ENCODE assay signal across 21 cellular contexts in the genomic region with DNA sequence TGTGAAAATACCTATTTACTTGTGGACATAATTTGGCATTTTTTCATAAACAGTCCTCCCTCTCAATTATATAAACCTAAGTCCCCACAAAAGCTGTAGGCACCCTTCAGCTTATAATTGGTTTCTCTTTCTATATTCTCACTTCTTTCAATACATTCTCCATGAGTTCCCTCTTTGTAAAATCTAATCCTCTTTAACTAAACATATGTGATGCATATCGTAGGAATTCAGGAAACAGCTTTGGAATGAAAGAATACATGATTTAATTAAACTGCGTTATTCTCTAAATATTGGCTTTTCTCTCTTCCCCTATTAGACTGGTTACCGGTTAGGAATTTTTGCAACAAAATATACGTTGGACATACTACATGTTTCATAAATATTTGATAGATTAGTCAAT.
DNase-seq lines count a peak whose midpoint lies in the region; ATAC-seq and TF ChIP-seq lines count a peak whose summit lies in the region.
"Had no signal": no experiment of that assay in that cellular context is flagged by ENCODE, and none has a peak within 500 bp of the region (broad histone marks: within the 10 kb centered on the region; RNA-seq: fewer than 3 reads in every experiment).

No MANE protein-coding gene starts in this region.

- BruUV-seq in A673 (replicated peaks; lab: Mats Ljungman, UMichigan) (no TSS peak), IMR-90 (replicated peaks; lab: Mats Ljungman, UMichigan) (no TSS peak)

- H4K5ac ChIP-seq in IMR-90 (ENCODE audit: low read depth, low read length), result no peak overlapping the region

- in situ Hi-C loops in IMR-90 (cut with MboI; ENCODE audit: low sequenced_read_pairs), result no loop called here
- in situ Hi-C loops in brain microvascular endothelial cell (cut with HindIII; ENCODE audit: low pct_ligation_motif_present, low sequenced_read_pairs), result no loop called here

- H2AK5ac ChIP-seq in IMR-90 (ENCODE audit: low read depth, low read length), result no peak overlapping the region

- ATAC-seq in IMR-90 (ENCODE audit: low read depth) (peak; percentile 65), GM19035 (IDR thresholded peaks at IDR 0.05; ENCODE audit: unreplicated experiment) (no peak)
- ATAC-seq: GM12878, GM23338 had no signal

- H3K36me3 ChIP-seq in A673 (ENCODE audit: insufficient read depth, low read length, poor library complexity, severe bottlenecking), result peaks cover 5% of the 10 kb centered on the region
- H3K36me3 ChIP-seq in IMR-90 (ENCODE audit: control insufficient read depth, insufficient read depth, low read length), result no peaks in the 10 kb centered on the region
- H3K36me3 ChIP-seq in brain microvascular endothelial cell (replicated peaks), result no peaks in the 10 kb centered on the region
- no peaks in the 10 kb centered on the region for H3K36me3 ChIP-seq in right atrium auricular region
- H3K36me3 ChIP-seq: BE2C; BLaER1 treated with 17β-estradiol and CSF1 and Interleukin-3, amounts not matched to agents 10 nM and 100 nM had no signal

- CTCF ChIA-PET in A673 (lab: Charles Lee), result no interaction called here
- CTCF ChIA-PET in IMR-90 (lab: Yijun Ruan, JAX), result no interaction called here

- H2BK5ac ChIP-seq in IMR-90 (ENCODE audit: low read depth, low read length, poor library complexity, severe bottlenecking), result peak overlapping the region; percentile 46

- H2AK9ac ChIP-seq in IMR-90 (replicated peaks; ENCODE audit: low read depth, low read length, poor library complexity), result no peak overlapping the region

- TF ChIP-seq RAD21 in IMR-90 (IDR thresholded peaks at IDR 0.05; ENCODE audit: low read length), result no peak

- peaks cover 21% of the 10 kb centered on the region for H3K4me1 ChIP-seq in A673 (ENCODE audit: insufficient read depth, low read length, poor library complexity, severe bottlenecking)
- peaks cover 1% of the 10 kb centered on the region; the same call in 1 of the 2 replicates for H3K4me1 ChIP-seq in IMR-90 (ENCODE audit: control insufficient read depth, insufficient read depth, low read length)
- no peaks in the 10 kb centered on the region for H3K4me1 ChIP-seq in right atrium auricular region
- H3K4me1 ChIP-seq: BE2C; BLaER1 treated with 17β-estradiol and CSF1 and Interleukin-3, amounts not matched to agents 10 nM and 100 nM had no signal

- no peaks in the 10 kb centered on the region for H3K27me3 ChIP-seq in A673 (replicated peaks; ENCODE audit: insufficient read depth, low read depth, low read length, poor library complexity)
- no peaks in the 10 kb centered on the region for H3K27me3 ChIP-seq in IMR-90 (ENCODE audit: control insufficient read depth, insufficient read depth, low read length)
- no peaks in the 10 kb centered on the region for H3K27me3 ChIP-seq in brain microvascular endothelial cell (replicated peaks)
- H3K27me3 ChIP-seq in right atrium auricular region, result no peaks in the 10 kb centered on the region
- H3K27me3 ChIP-seq: BE2C; BLaER1 treated with 17β-estradiol and CSF1 and Interleukin-3, amounts not matched to agents 10 nM and 100 nM had no signal

- H3K18ac ChIP-seq in IMR-90 (ENCODE audit: low read depth, low read length), result no peak overlapping the region

- H4K20me1 ChIP-seq in IMR-90 (ENCODE audit: insufficient read depth, low read length), result no peaks in the 10 kb centered on the region
- H4K20me1 ChIP-seq: BLaER1 treated with 17β-estradiol and CSF1 and Interleukin-3, amounts not matched to agents 10 nM and 100 nM had no signal

- H2BK20ac ChIP-seq in IMR-90 (ENCODE audit: low read depth, low read length), result no peak overlapping the region

- H3K56ac ChIP-seq in IMR-90 (ENCODE audit: extremely low read depth, insufficient read depth, low read length), result no peak overlapping the region

- dilution Hi-C loops in IMR-90 (cut with HindIII; ENCODE audit: low sequenced_read_pairs, unreplicated experiment), result no loop called here

- no peak overlapping the region for H3K4me3 ChIP-seq in A673 (ENCODE audit: low read depth, low read length, poor library complexity, severe bottlenecking)
- H3K4me3 ChIP-seq in IMR-90 (ENCODE audit: insufficient read depth, low read depth, low read length), result no peak overlapping the region
- no peak overlapping the region for H3K4me3 ChIP-seq in brain microvascular endothelial cell (ENCODE audit: low read depth, low read length)
- H3K4me3 ChIP-seq in right atrium auricular region, result no peak overlapping the region
- H3K4me3 ChIP-seq: BLaER1 treated with 17β-estradiol and CSF1 and Interleukin-3, amounts not matched to agents 10 nM and 100 nM; GM12878; GM23338 had no signal

- TF ChIP-seq CTCF in A673 (conservative IDR thresholded peaks at IDR 0.05; ENCODE audit: low read depth, low read length), result no peak
- no peak for TF ChIP-seq CTCF in IMR-90 (conservative IDR thresholded peaks at IDR 0.05; ENCODE audit: low read depth, low read length)
- no peak for TF ChIP-seq CTCF in brain microvascular endothelial cell (IDR thresholded peaks at IDR 0.05; ENCODE audit: low read depth, low read length, missing control alignments)
- TF ChIP-seq CTCF in right atrium auricular region (IDR thresholded peaks at IDR 0.05), result no peak

- no peak overlapping the region for H2BK120ac ChIP-seq in IMR-90 (ENCODE audit: low read depth, low read length)

- H3K79me1 ChIP-seq in IMR-90 (ENCODE audit: low read depth in 1 of 2, low read length in 2 of 2), result no peaks in the 10 kb centered on the region

- H3K14ac ChIP-seq in IMR-90 (replicated peaks; ENCODE audit: low read depth, low read length), result no peak overlapping the region

- POLR2A ChIA-PET in A673 (lab: Charles Lee; ENCODE audit: low non-redundant PET) (no interaction called here), IMR-90 (lab: Charles Lee; ENCODE audit: unreplicated experiment) (no interaction called here)

- peak overlapping the region; percentile 75 for H3K4me2 ChIP-seq in IMR-90 (ENCODE audit: low read depth, low read length)
- H3K4me2 ChIP-seq: BLaER1 treated with 17β-estradiol and CSF1 and Interleukin-3, amounts not matched to agents 10 nM and 100 nM; GM23338 had no signal

- H3K27ac ChIP-seq in A673 (ENCODE audit: low read depth, low read length, poor library complexity, severe bottlenecking), result no peak overlapping the region
- no peak overlapping the region for H3K27ac ChIP-seq in IMR-90 (ENCODE audit: insufficient read depth, low read length)
- H3K27ac ChIP-seq in brain microvascular endothelial cell, result no peak overlapping the region
- H3K27ac ChIP-seq in right atrium auricular region, result no peak overlapping the region
- H3K27ac ChIP-seq: 22Rv1; BLaER1 treated with 17β-estradiol and CSF1 and Interleukin-3, amounts not matched to agents 10 nM and 100 nM had no signal

- no peak overlapping the region for H3K9ac ChIP-seq in IMR-90 (ENCODE audit: low read depth, low read length)
- H3K9ac ChIP-seq: BLaER1 treated with 17β-estradiol and CSF1 and Interleukin-3, amounts not matched to agents 10 nM and 100 nM had no signal

- no CpG with 5 or more reads among the region's 4 CpGs for WGBS in IMR-90 (ENCODE audit: extremely low coverage in 2 of 2, insufficient read length in 1 of 2), 2 experiments

- peaks cover 23% of the 10 kb centered on the region for H3K9me3 ChIP-seq in A673 (ENCODE audit: low read depth, low read length, poor library complexity, severe bottlenecking)
- H3K9me3 ChIP-seq in IMR-90 (ENCODE audit: control insufficient read depth, insufficient read depth, low read length), result no peaks in the 10 kb centered on the region
- peaks cover 0 to 13% of the 10 kb centered on the region in 2 donors for H3K9me3 ChIP-seq in right atrium auricular region
- H3K9me3 ChIP-seq: BE2C had no signal

- H4K8ac ChIP-seq in IMR-90 (ENCODE audit: low read depth in 2 of 2, low read length in 2 of 2), result no peak overlapping the region

- no peak overlapping the region for H2AFZ ChIP-seq in IMR-90 (replicated peaks; ENCODE audit: low read length, poor library complexity)
- H2AFZ ChIP-seq: GM23338 had no signal

- intact Hi-C loops in A673 (cut with micrococcal nuclease; ENCODE audit: unreplicated experiment), result loop anchor here (5.0 to 10.0 kb wide), 5 partner anchors 140 to 588 kb away; no protein-coding TSS in a partner anchor
- intact Hi-C loops in IMR-90 (cut with micrococcal nuclease), result loop anchor here (2.0 to 10.0 kb wide), 3 partner anchors 78 to 348 kb away; no protein-coding TSS in a partner anchor

- no peak overlapping the region for H4K91ac ChIP-seq in IMR-90 (ENCODE audit: insufficient read depth, low read depth, low read length)

- TF ChIP-seq POLR2A in IMR-90 (IDR thresholded peaks at IDR 0.05; ENCODE audit: low read depth, low read length), result no peak

- peak; percentile 27 for DNase-seq in A673 (ENCODE audit: low spot score)
- DNase-seq in ELR (ENCODE audit: low read depth), result peak; percentile 28
- peak; percentile 53 for DNase-seq in IMR-90
- peak; percentile 26 for DNase-seq in dedifferentiated amniotic fluid mesenchymal stem cell (ENCODE audit: extremely low spot score)
- DNase-seq in brain microvascular endothelial cell, result no peak
- no peak for DNase-seq in NCI-H187 treated with DMSO at 0.1 percent for 48 hours (lab: John Stamatoyannopoulos, UW)
- DNase-seq in right atrium auricular region (ENCODE audit: low spot score), result no peak
- DNase-seq: ACHN; AML-193; BE2C; CD4-positive, alpha-beta T cell; CD8-positive, alpha-beta memory T cell; DMS 273 treated with DMSO at 0.1 percent for 48 hours; DMS79; GDM1; H9 had no signal

- H3K23ac ChIP-seq in IMR-90 (ENCODE audit: low read depth, low read length), result no peak overlapping the region

- H3K4ac ChIP-seq in IMR-90 (ENCODE audit: low read depth, low read length), result no peak overlapping the region

- 0 out of 2 replicates have a peak, but pooled peaks cover 2% of the 10 kb centered on the region for H3K9me1 ChIP-seq in IMR-90 (ENCODE audit: insufficient read depth, low read length)

- no peak overlapping the region for H2BK15ac ChIP-seq in IMR-90 (ENCODE audit: low read depth, low read length)

TF ChIP-seq in IMR-90, 13 proteins besides CTCF, POLR2A, EP300 and RAD21 (continues in another document):
- no peak for TF ChIP-seq RFX5 (IDR thresholded peaks at IDR 0.05; ENCODE audit: low read depth, low read length)
- no peak for TF ChIP-seq BHLHE40 (IDR thresholded peaks at IDR 0.05; ENCODE audit: low read depth, low read length)
- TF ChIP-seq, protein P1, sequence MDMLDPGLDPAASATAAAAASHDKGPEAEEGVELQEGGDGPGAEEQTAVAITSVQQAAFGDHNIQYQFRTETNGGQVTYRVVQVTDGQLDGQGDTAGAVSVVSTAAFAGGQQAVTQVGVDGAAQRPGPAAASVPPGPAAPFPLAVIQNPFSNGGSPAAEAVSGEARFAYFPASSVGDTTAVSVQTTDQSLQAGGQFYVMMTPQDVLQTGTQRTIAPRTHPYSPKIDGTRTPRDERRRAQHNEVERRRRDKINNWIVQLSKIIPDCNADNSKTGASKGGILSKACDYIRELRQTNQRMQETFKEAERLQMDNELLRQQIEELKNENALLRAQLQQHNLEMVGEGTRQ (IDR thresholded peaks at IDR 0.05; ENCODE audit: low read depth, low read length), result no peak
- TF ChIP-seq MAFK (IDR thresholded peaks at IDR 0.05; ENCODE audit: low read depth, low read length), result no peak
- TF ChIP-seq CEBPB (IDR thresholded peaks at IDR 0.05; ENCODE audit: low read depth, low read length), result no peak
- TF ChIP-seq SMC3 (IDR thresholded peaks at IDR 0.05; ENCODE audit: low read depth, low read length), result no peak
- no peak for TF ChIP-seq MAZ (IDR thresholded peaks at IDR 0.05; ENCODE audit: borderline replicate concordance, low read depth, low read length)
- TF ChIP-seq RCOR1 (IDR thresholded peaks at IDR 0.05; ENCODE audit: insufficient replicate concordance, low read length), result no peak

Comparison
In these comparisons a context has a peak if more than half of its experiments do, and no peak if none do; other contexts are left out.
1. DNase-seq: peak in A673 (single experiment), ELR (single experiment), IMR-90 (single experiment) and dedifferentiated amniotic fluid mesenchymal stem cell (single experiment); none in brain microvascular endothelial cell (single experiment), NCI-H187 treated with DMSO at 0.1 percent for 48 hours (single experiment) and right atrium auricular region (single experiment).